Comparison of ENCODE assay signal across 19 cellular contexts in the genomic region with DNA sequence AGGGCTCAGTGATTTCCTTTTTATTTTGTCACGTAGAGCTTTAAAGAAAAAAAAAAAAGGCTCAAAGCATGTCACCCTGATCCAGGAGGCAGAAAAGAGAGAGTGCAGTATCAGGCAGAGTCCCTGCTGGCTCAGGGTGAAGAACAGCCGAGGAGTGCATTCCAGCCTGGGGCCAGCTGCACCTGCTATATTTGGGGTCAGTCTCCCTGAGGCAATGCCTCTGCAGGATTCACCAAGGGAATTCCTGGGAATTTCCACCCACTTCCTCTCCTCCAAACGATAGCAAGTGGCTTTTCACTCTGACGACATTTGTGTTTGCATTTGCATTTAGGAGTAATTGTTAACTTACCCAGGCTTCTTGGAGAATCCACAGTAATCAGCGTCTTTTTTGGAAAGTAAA.
DNase-seq lines count a peak whose midpoint lies in the region; ATAC-seq and TF ChIP-seq lines count a peak whose summit lies in the region.
"Had no signal": no experiment of that assay in that cellular context is flagged by ENCODE, and none has a peak within 500 bp of the region (broad histone marks: within the 10 kb centered on the region; RNA-seq: fewer than 3 reads in every experiment).

No MANE protein-coding gene starts in this region.

- DNase-seq in SJCRH30 (peak; percentile 71 to 80), hepatocyte (ENCODE audit: low spot score) (peak; percentile 23), nephron progenitor cell (no peak), AG08396 (ENCODE audit: low spot score) (no peak), NCI-H2196 treated with DMSO at 0.1 percent for 48 hours (lab: John Stamatoyannopoulos, UW; ENCODE audit: unreplicated experiment) (no peak)
- DNase-seq: activated CD4-positive, CD25-positive, alpha-beta regulatory T cell treated with anti-CD3 and anti-CD28 coated beads, Interleukin-2, amount 50 U/mL, for 72 hours; activated naive CD8-positive, alpha-beta T cell treated with anti-CD3 and anti-CD28 coated beads for 36 hours; CD8-positive, alpha-beta memory T cell; HCEC 1CT; IMR-90; NCI-H146; NCI-H446 had no signal

- H3K4me3 Mint-ChIP-seq in nephron progenitor cell = no peak overlapping the region
- H3K4me3 Mint-ChIP-seq: activated naive CD8-positive, alpha-beta T cell treated with anti-CD3 and anti-CD28 coated beads for 36 hours; activated T-helper 1 cell treated with anti-CD3 and anti-CD28 coated beads, Interleukin-12 subunit alpha, Interleukin-12 subunit beta, Interleukin-2, Interleukin-4 antibody, amounts not matched to agents 30 ng/mL and 10 ng/mL and 1 ng/mL, durations not matched to agents 14 hours and 24 hours and 36 hours; CD8-positive, alpha-beta memory T cell; stimulated activated memory B cell treated with anti-CD40 and anti-IgM and Interleukin-4, amounts not matched to agents 10 μg/mL and 1 μg/mL and 100 μg/mL, for 72 hours had no signal

- H3K27me3 ChIP-seq in SJCRH30 = no peaks in the 10 kb centered on the region
- H3K27me3 ChIP-seq in hepatocyte = no peaks in the 10 kb centered on the region

- no peaks in the 10 kb centered on the region for H3K79me2 ChIP-seq in hepatocyte

- H3K27ac Mint-ChIP-seq in nephron progenitor cell = peak overlapping the region; percentile 50
- H3K27ac Mint-ChIP-seq: activated naive CD8-positive, alpha-beta T cell treated with anti-CD3 and anti-CD28 coated beads for 36 hours; activated T-helper 1 cell treated with anti-CD3 and anti-CD28 coated beads, Interleukin-12 subunit alpha, Interleukin-12 subunit beta, Interleukin-2, Interleukin-4 antibody, amounts not matched to agents 30 ng/mL and 10 ng/mL and 1 ng/mL, durations not matched to agents 14 hours and 24 hours and 36 hours; CD8-positive, alpha-beta memory T cell; stimulated activated memory B cell treated with anti-CD40 and anti-IgM and Interleukin-4, amounts not matched to agents 10 μg/mL and 1 μg/mL and 100 μg/mL, for 72 hours had no signal

- H3K27me3 Mint-ChIP-seq in nephron progenitor cell (ENCODE audit: low read depth, poor library complexity) = peaks cover 14% of the 10 kb centered on the region
- H3K27me3 Mint-ChIP-seq: stimulated activated memory B cell treated with anti-CD40 and anti-IgM and Interleukin-4, amounts not matched to agents 10 μg/mL and 1 μg/mL and 100 μg/mL, for 72 hours had no signal

- H3K9me2 ChIP-seq in hepatocyte (replicated peaks; ENCODE audit: insufficient read depth) = no peaks in the 10 kb centered on the region

- H3K4me2 ChIP-seq in hepatocyte = no peak overlapping the region

- H3K9ac ChIP-seq in ES-I3 (ENCODE audit: low read depth, low read length) = 0 out of 2 replicates have a peak overlapping the region, but pooled peaks have one; percentile 4

- no peaks in the 10 kb centered on the region for H3K36me3 ChIP-seq in ES-I3 (ENCODE audit: insufficient read depth, low read length)
- no peaks in the 10 kb centered on the region for H3K36me3 ChIP-seq in SJCRH30
- no peaks in the 10 kb centered on the region for H3K36me3 ChIP-seq in hepatocyte (replicated peaks; ENCODE audit: insufficient read depth, low read depth)

- no peak overlapping the region for H2AFZ ChIP-seq in hepatocyte

- H3K4me1 Mint-ChIP-seq in nephron progenitor cell = peaks cover 32% of the 10 kb centered on the region
- H3K4me1 Mint-ChIP-seq: activated naive CD8-positive, alpha-beta T cell treated with anti-CD3 and anti-CD28 coated beads for 36 hours; CD8-positive, alpha-beta memory T cell had no signal

- WGBS in hepatocyte (ENCODE audit: low lambda C conversion rate, missing lambda C conversion rate) = 29% methylated on average over 5 of the region's 5 CpGs

- ATAC-seq in GM18861 (IDR thresholded peaks at IDR 0.05; ENCODE audit: unreplicated experiment) = no peak
- ATAC-seq in GM18498 (IDR thresholded peaks at IDR 0.05; ENCODE audit: unreplicated experiment) = no peak
- ATAC-seq: sciatic nerve; stimulated activated memory B cell treated with anti-CD40 and anti-IgM and Interleukin-4, amounts not matched to agents 10 μg/mL and 1 μg/mL and 100 μg/mL, for 72 hours had no signal

- no peak overlapping the region for H3K27ac ChIP-seq in SJCRH30
- H3K27ac ChIP-seq in hepatocyte = no peak overlapping the region
- H3K27ac ChIP-seq: coronary artery had no signal

- TF ChIP-seq CTCF in hepatocyte (IDR thresholded peaks at IDR 0.05; ENCODE audit: poor library complexity) (no peak), nephron progenitor cell (IDR thresholded peaks at IDR 0.05) (no peak)

- H3K4me1 ChIP-seq in ES-I3 (ENCODE audit: insufficient read depth, low read length) (peaks cover 23% of the 10 kb centered on the region), SJCRH30 (peaks cover 9% of the 10 kb centered on the region), hepatocyte (ENCODE audit: insufficient read depth) (peaks cover 9% of the 10 kb centered on the region)

- no peaks in the 10 kb centered on the region for H4K20me1 ChIP-seq in hepatocyte (ENCODE audit: insufficient read depth, poor library complexity, severe bottlenecking)

- no peaks in the 10 kb centered on the region for H3K9me3 Mint-ChIP-seq in nephron progenitor cell
- H3K9me3 Mint-ChIP-seq: activated naive CD8-positive, alpha-beta T cell treated with anti-CD3 and anti-CD28 coated beads for 36 hours; activated T-helper 1 cell treated with anti-CD3 and anti-CD28 coated beads, Interleukin-12 subunit alpha, Interleukin-12 subunit beta, Interleukin-2, Interleukin-4 antibody, amounts not matched to agents 30 ng/mL and 10 ng/mL and 1 ng/mL, durations not matched to agents 14 hours and 24 hours and 36 hours had no signal

- H3K4me3 ChIP-seq in SJCRH30 = no peak overlapping the region
- H3K4me3 ChIP-seq in hepatocyte = no peak overlapping the region
- H3K4me3 ChIP-seq: coronary artery had no signal

- H3K9me3 ChIP-seq in ES-I3 (ENCODE audit: control insufficient read depth, insufficient read depth, low read length) = no peaks in the 10 kb centered on the region
- no peaks in the 10 kb centered on the region for H3K9me3 ChIP-seq in SJCRH30 (replicated peaks)
- no peaks in the 10 kb centered on the region for H3K9me3 ChIP-seq in hepatocyte (ENCODE audit: low read depth)

- no peaks in the 10 kb centered on the region for H3K36me3 Mint-ChIP-seq in nephron progenitor cell (ENCODE audit: low read depth)
- H3K36me3 Mint-ChIP-seq: activated naive CD8-positive, alpha-beta T cell treated with anti-CD3 and anti-CD28 coated beads for 36 hours; CD8-positive, alpha-beta memory T cell; stimulated activated memory B cell treated with anti-CD40 and anti-IgM and Interleukin-4, amounts not matched to agents 10 μg/mL and 1 μg/mL and 100 μg/mL, for 72 hours had no signal

Comparison
In these comparisons a context has a peak if more than half of its experiments do, and no peak if none do; other contexts are left out.
1. DNase-seq: peak in SJCRH30 (2 of 2) and hepatocyte (single experiment); none in nephron progenitor cell (single experiment), AG08396 (single experiment) and NCI-H2196 treated with DMSO at 0.1 percent for 48 hours (single experiment).